8 cellular contexts compared by ENCODE assay signal in genomic region chr9:95127249-95128176, GRCh38.
DNase-seq lines count a peak whose midpoint lies in the region; ATAC-seq and TF ChIP-seq lines count a peak whose summit lies in the region.

No MANE protein-coding gene starts in this region.

- H3K36me3 ChIP-seq in OCI-LY3 (replicated peaks; ENCODE audit: low read depth, low read length) (no peaks in the 10 kb centered on the region), esophagus muscularis mucosa (no peaks in the 10 kb centered on the region), mucosa of rectum (ENCODE audit: control insufficient read depth in 2 of 2, insufficient read depth in 2 of 2, low read length in 2 of 2) (no peaks in the 10 kb centered on the region)

- H2AFZ ChIP-seq in OCI-LY3 (ENCODE audit: low read depth, low read length) = no peak overlapping the region

- intact Hi-C loops in esophagus muscularis mucosa (cut with DNase I) = loop anchor here (2.0 kb wide), 1 partner anchor 345 kb away; no protein-coding TSS in a partner anchor

- peak; percentile 74 for ATAC-seq in HG02642 (IDR thresholded peaks at IDR 0.05; ENCODE audit: poor library complexity, unreplicated experiment)

- TF ChIP-seq POLR2A in esophagus muscularis mucosa (IDR thresholded peaks at IDR 0.05; ENCODE audit: low read depth) = no peak

- H3K4me2 ChIP-seq in OCI-LY3 (ENCODE audit: low read length) = no peak overlapping the region; the same call in 1 of the 2 replicates

- no peaks in the 10 kb centered on the region for H4K20me1 ChIP-seq in OCI-LY3 (ENCODE audit: insufficient read depth, low read length)

- 11% methylated on average over 27 of the region's 35 CpGs for WGBS in esophagus muscularis mucosa

- DNase-seq in DMS153 treated with DMSO at 0.1 percent for 48 hours (lab: John Stamatoyannopoulos, UW; ENCODE audit: unreplicated experiment) (peak; percentile 60), esophagus muscularis mucosa (ENCODE audit: extremely low spot score) (no peak), DMS79 (lab: John Stamatoyannopoulos, UW) (no peak)
- DNase-seq in activated T-cell treated with anti-CD3 and anti-CD28 coated beads, Interleukin-2, amount 50 U/mL, for 1 hour = peak; percentile 71
- peak; percentile 14 to 37 for DNase-seq in stimulated activated CD8-positive, alpha-beta memory T cell treated with anti-CD3 and anti-CD28 coated beads, Interleukin-4, amount 100 ng/mL, for 1 hour (ENCODE audit: low read depth in 2 of 2, low spot score in 1 of 2)

- no peaks in the 10 kb centered on the region for H3K9me3 ChIP-seq in OCI-LY3 (ENCODE audit: insufficient read depth, low read length)
- H3K9me3 ChIP-seq in esophagus muscularis mucosa = no peaks in the 10 kb centered on the region
- H3K9me3 ChIP-seq in mucosa of rectum (ENCODE audit: control insufficient read depth in 2 of 2, low read length in 2 of 2) = no peaks in the 10 kb centered on the region

- TF ChIP-seq EP300 in esophagus muscularis mucosa (IDR thresholded peaks at IDR 0.05) = no peak

- H3K4me1 ChIP-seq in OCI-LY3 (ENCODE audit: low read length) (no peaks in the 10 kb centered on the region), esophagus muscularis mucosa (peaks cover 6 to 46% (median 41%) of the 10 kb centered on the region in 4 donors), mucosa of rectum (ENCODE audit: control insufficient read depth in 2 of 2, insufficient read depth in 2 of 2, low read length in 2 of 2) (peaks cover 0 to 15% of the 10 kb centered on the region in 2 donors)

- H3K9ac ChIP-seq in OCI-LY3 (ENCODE audit: low read length) (no peak overlapping the region), mucosa of rectum (ENCODE audit: low read depth in 1 of 2, low read length in 2 of 2) (peak overlapping the region in 1 of 2 donors; percentile 52)

- H3K4me3 ChIP-seq in OCI-LY3 (ENCODE audit: low read length) = no peak overlapping the region
- peak overlapping the region; percentile 41 to 55 (median 50) for H3K4me3 ChIP-seq in esophagus muscularis mucosa
- peak overlapping the region in 1 of 2 donors; percentile 28 for H3K4me3 ChIP-seq in mucosa of rectum (ENCODE audit: low read length in 2 of 2)

- no peaks in the 10 kb centered on the region for H3K27me3 ChIP-seq in OCI-LY3 (ENCODE audit: low read depth, low read length)
- H3K27me3 ChIP-seq in esophagus muscularis mucosa = no peaks in the 10 kb centered on the region
- H3K27me3 ChIP-seq in mucosa of rectum (ENCODE audit: control insufficient read depth in 2 of 2, insufficient read depth in 2 of 2, low read length in 2 of 2) = no peaks in the 10 kb centered on the region

- no peak overlapping the region for H3K27ac ChIP-seq in OCI-LY3 (ENCODE audit: low read length)
- H3K27ac ChIP-seq in esophagus muscularis mucosa (replicated peaks in 1 of 4) = peak overlapping the region; percentile 29 to 61 (median 46)
- peak overlapping the region; percentile 2 to 15 for H3K27ac ChIP-seq in mucosa of rectum (ENCODE audit: low read depth in 2 of 2, low read length in 2 of 2)

- TF ChIP-seq CTCF in OCI-LY3 (IDR thresholded peaks at IDR 0.05; ENCODE audit: low read depth, low read length) (peak; percentile 86), esophagus muscularis mucosa (IDR thresholded peaks at IDR 0.05) (peak; percentile 92 to 98 (median 98))

- H3K79me2 ChIP-seq in OCI-LY3 (ENCODE audit: low read length) = no peaks in the 10 kb centered on the region

Comparison
In these comparisons a context has a peak if more than half of its experiments do, and no peak if none do; other contexts are left out.
1. DNase-seq: peak in DMS153 treated with DMSO at 0.1 percent for 48 hours (single experiment), activated T-cell treated with anti-CD3 and anti-CD28 coated beads, Interleukin-2, amount 50 U/mL, for 1 hour (single experiment) and stimulated activated CD8-positive, alpha-beta memory T cell treated with anti-CD3 and anti-CD28 coated beads, Interleukin-4, amount 100 ng/mL, for 1 hour (2 of 2); none in esophagus muscularis mucosa (single experiment) and DMS79 (single experiment).